In genomic region chr4:71473541-71474240, GRCh38 we compare ENCODE assay signal across 1 cellular context.
TF ChIP-seq lines count a peak whose summit lies in the region.

No MANE protein-coding gene starts in this region.

TF ChIP-seq in IMR-90, 13 proteins besides CTCF, POLR2A, EP300 and RAD21 (continued from another document):
- no peak for TF ChIP-seq ELK1 (IDR thresholded peaks at IDR 0.05; ENCODE audit: borderline replicate concordance, low read depth, low read length)
TF ChIP-seq in IMR-90: peak in this region for 1.
